ENCODE assay signal across 8 cellular contexts in the genomic region with DNA sequence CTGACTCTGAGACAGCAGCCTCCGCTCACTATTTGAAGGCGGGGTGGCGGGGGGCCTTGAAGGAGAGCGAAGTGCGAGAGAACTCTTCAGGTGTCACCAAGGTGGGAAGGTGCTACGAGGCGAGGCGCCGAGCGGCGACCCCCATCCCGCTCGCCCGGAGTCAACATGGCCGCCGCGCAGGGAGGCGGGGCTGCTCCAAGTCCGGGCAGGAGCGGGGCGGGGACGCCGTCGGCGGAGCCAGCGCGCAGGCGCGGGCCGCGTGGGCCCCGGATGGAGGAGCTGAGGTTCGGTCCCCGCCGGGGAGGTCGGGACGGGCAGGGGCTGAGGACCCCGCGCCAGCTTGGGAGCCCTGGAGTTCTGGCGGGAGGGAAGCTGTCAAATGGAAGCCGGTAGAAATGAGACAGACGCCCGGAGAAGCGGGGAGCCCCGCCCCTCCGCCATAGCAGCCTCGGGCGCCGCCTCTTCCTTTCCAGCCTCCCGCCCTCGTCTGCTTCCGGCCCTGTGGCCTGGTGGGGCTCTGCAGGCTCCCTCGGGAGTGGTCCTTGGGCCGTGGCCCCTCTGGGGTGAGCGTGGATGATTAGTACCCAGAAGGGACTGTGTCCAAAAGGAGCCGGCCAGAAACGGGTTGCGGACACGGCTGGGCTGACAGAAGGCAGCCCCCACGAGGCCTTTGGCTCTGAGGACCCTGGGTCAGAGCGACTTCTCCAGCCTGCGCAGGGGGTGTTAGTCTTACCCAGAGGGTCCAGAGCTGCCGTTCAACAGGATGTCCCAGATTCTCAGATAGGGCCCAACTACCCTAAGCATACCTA. TPM values are rescaled to one million over a fixed set of nuclear protein-coding genes. Genes with fewer than 3 reads are reported as not detected.
DNase-seq lines count a peak whose midpoint lies in the region; ATAC-seq and TF ChIP-seq lines count a peak whose summit lies in the region.

Gene PIGV (plus strand): TSS at position 245 of the 809 bp plus-strand sequence. CDS start 2,866 bp downstream, outside the sequence.

- intact Hi-C loops in esophagus squamous epithelium (cut with DNase I) = loop anchor here (2.0 to 10.0 kb wide), 3 partner anchors 96 to 283 kb away; no protein-coding TSS in a partner anchor

- H3K27ac ChIP-seq in esophagus squamous epithelium = peak within 1 kb of the TSS; percentile 98 to 100 (median 98)

- H3K36me3 ChIP-seq in esophagus squamous epithelium = peaks cover 0 to 24% (median 0%) of the 10 kb centered on the region in 3 donors

- peak within 1 kb of the TSS; percentile 59 to 92 (median 78) for H3K4me3 ChIP-seq in esophagus squamous epithelium

- DNase-seq in DMS153 treated with DMSO at 0.1 percent for 48 hours (lab: John Stamatoyannopoulos, UW; ENCODE audit: unreplicated experiment) (peak; percentile 97), KBM-7 (peak; percentile 90), esophagus squamous epithelium (lab: John Stamatoyannopoulos, UW) (peak; percentile 28), naive B cell (peak; percentile 89)
- DNase-seq in activated T-cell treated with anti-CD3 and anti-CD28 coated beads, Interleukin-2, amount 50 U/mL, for 4 hours = peak; percentile 85

- peaks cover 28 to 64% (median 38%) of the 10 kb centered on the region in 3 donors for H3K4me1 ChIP-seq in esophagus squamous epithelium

- H3K27me3 ChIP-seq in esophagus squamous epithelium = no peaks in the 10 kb centered on the region

- peak in 2 of 4 donors; percentile 54 to 73 for TF ChIP-seq POLR2A in esophagus squamous epithelium (IDR thresholded peaks at IDR 0.05)

- peak within 1 kb of the TSS; percentile 98 to 99 (median 99) for H3K27ac Mint-ChIP-seq in naive B cell
- peak within 1 kb of the TSS; percentile 99 for H3K27ac Mint-ChIP-seq in stimulated activated memory B cell treated with anti-CD40 and anti-IgM and Interleukin-4, amounts not matched to agents 10 μg/mL and 1 μg/mL and 100 μg/mL, for 72 hours

- peaks cover 8% of the 10 kb centered on the region for H3K36me3 Mint-ChIP-seq in activated T-cell treated with anti-CD3 and anti-CD28 coated beads, Interleukin-2, amount 50 U/mL, for 4 hours (ENCODE audit: insufficient read depth)
- peaks cover 5 to 7% of the 10 kb centered on the region in 2 donors for H3K36me3 Mint-ChIP-seq in naive B cell
- peaks cover 15% of the 10 kb centered on the region for H3K36me3 Mint-ChIP-seq in stimulated activated memory B cell treated with anti-CD40 and anti-IgM and Interleukin-4, amounts not matched to agents 10 μg/mL and 1 μg/mL and 100 μg/mL, for 72 hours

- no peaks in the 10 kb centered on the region for H3K9me3 ChIP-seq in esophagus squamous epithelium

- H3K4me1 Mint-ChIP-seq in activated T-cell treated with anti-CD3 and anti-CD28 coated beads, Interleukin-2, amount 50 U/mL, for 4 hours (ENCODE audit: low read depth) = peaks cover 74% of the 10 kb centered on the region
- peaks cover 42 to 50% (median 45%) of the 10 kb centered on the region in 3 donors for H3K4me1 Mint-ChIP-seq in naive B cell
- peaks cover 60% of the 10 kb centered on the region for H3K4me1 Mint-ChIP-seq in stimulated activated memory B cell treated with anti-CD40 and anti-IgM and Interleukin-4, amounts not matched to agents 10 μg/mL and 1 μg/mL and 100 μg/mL, for 72 hours

- peak within 1 kb of the TSS; percentile 99 for H3K4me3 Mint-ChIP-seq in activated T-cell treated with anti-CD3 and anti-CD28 coated beads, Interleukin-2, amount 50 U/mL, for 4 hours
- peak within 1 kb of the TSS; percentile 83 to 99 (median 99) for H3K4me3 Mint-ChIP-seq in naive B cell
- H3K4me3 Mint-ChIP-seq in stimulated activated memory B cell treated with anti-CD40 and anti-IgM and Interleukin-4, amounts not matched to agents 10 μg/mL and 1 μg/mL and 100 μg/mL, for 72 hours = peak within 1 kb of the TSS; percentile 98

- WGBS in esophagus squamous epithelium, 2 donors = 0% methylated on average over 24 of the region's 63 CpGs; no CpG with 5 or more reads in 1 of the 2 donors

- ATAC-seq in GM21576 (IDR thresholded peaks at IDR 0.05; ENCODE audit: unreplicated experiment) (peak; percentile 50), naive B cell (ENCODE audit: low read depth in 2 of 2) (peak; percentile 76 to 81)
- ATAC-seq in activated T-cell treated with anti-CD3 and anti-CD28 coated beads, Interleukin-2, amount 50 U/mL, for 4 hours = peak; percentile 66 to 73
- peak; percentile 88 for ATAC-seq in stimulated activated memory B cell treated with anti-CD40 and anti-IgM and Interleukin-4, amounts not matched to agents 10 μg/mL and 1 μg/mL and 100 μg/mL, for 72 hours

- no peaks in the 10 kb centered on the region for H3K27me3 Mint-ChIP-seq in activated T-cell treated with anti-CD3 and anti-CD28 coated beads, Interleukin-2, amount 50 U/mL, for 4 hours (ENCODE audit: low read depth)
- no peaks in the 10 kb centered on the region for H3K27me3 Mint-ChIP-seq in naive B cell
- H3K27me3 Mint-ChIP-seq in stimulated activated memory B cell treated with anti-CD40 and anti-IgM and Interleukin-4, amounts not matched to agents 10 μg/mL and 1 μg/mL and 100 μg/mL, for 72 hours = no peaks in the 10 kb centered on the region

- peak in 5 of 6 experiments; percentile 15 to 59 (median 46) for TF ChIP-seq CTCF in esophagus squamous epithelium (IDR thresholded peaks at IDR 0.05)

- H3K9me3 Mint-ChIP-seq in activated T-cell treated with anti-CD3 and anti-CD28 coated beads, Interleukin-2, amount 50 U/mL, for 4 hours = no peaks in the 10 kb centered on the region
- H3K9me3 Mint-ChIP-seq in naive B cell = peaks cover 0 to 1% (median 0%) of the 10 kb centered on the region in 7 donors
- no peaks in the 10 kb centered on the region for H3K9me3 Mint-ChIP-seq in stimulated activated memory B cell treated with anti-CD40 and anti-IgM and Interleukin-4, amounts not matched to agents 10 μg/mL and 1 μg/mL and 100 μg/mL, for 72 hours

- in situ Hi-C loops in KBM-7 (cut with MboI; ENCODE audit: low pct_unique_long_range_greater_than_20kb, low sequenced_read_pairs) = no loop called here

TF ChIP-seq in PFSK-1, 5 proteins besides CTCF, POLR2A, EP300 and RAD21:
- TF ChIP-seq POLR2AphosphoS5 (IDR thresholded peaks at IDR 0.05; ENCODE audit: low read depth, low read length) (peak; percentile 85), REST (IDR thresholded peaks at IDR 0.05; ENCODE audit: insufficient read depth in 1 of 2, low read depth in 2 of 2, low read length in 2 of 2) (0 out of 4 replicates have a peak, but pooled peaks of 1 of the 2 experiments have one; percentile 31), TAF1 (IDR thresholded peaks at IDR 0.05; ENCODE audit: borderline replicate concordance, insufficient read depth, low read length) (peak; percentile 84; the same call in 1 of the 2 replicates), FOXP2 (optimal IDR thresholded peaks at IDR 0.05; ENCODE audit: borderline replicate concordance, extremely low read depth, extremely low read length, insufficient read depth) (no peak), SIN3A (IDR thresholded peaks at IDR 0.05; ENCODE audit: borderline replicate concordance, insufficient read depth, low read length) (no peak)

RNA-seq across cellular contexts. Expression of gene PIGV, which starts in this region (rescaled TPM):
- 3.0 TPM for polyA plus RNA-seq in PFSK-1 (2012; ENCODE audit: insufficient read length, low read depth)
- 10 to 100 TPM in 2 of 3 donors, 1 to 10 TPM in 1; 8.4 to 11.2 (median 10.4) TPM for total RNA-seq in activated T-cell treated with anti-CD3 and anti-CD28 coated beads, Interleukin-2, amount 50 U/mL, for 4 hours
- total RNA-seq in esophagus squamous epithelium = 10 to 100 TPM in 3 of 4 donors, 1 to 10 TPM in 1; 9.9 to 20.9 (median 13.1) TPM
- polyA plus RNA-seq in naive B cell (ENCODE audit: low read depth in 6 of 6) = 10 to 100 TPM in 4 of 6 donors, 1 to 10 TPM in 2; 7.8 to 14.2 (median 10.8) TPM

Comparison
In these comparisons a context has a peak if more than half of its experiments do, and no peak if none do; other contexts are left out.
1. Peak in every context shown above with its lines: DNase-seq, ATAC-seq, H3K4me3 ChIP-seq and H3K27ac ChIP-seq.
2. DNase-seq: peak in every context shown above with its lines; median percentile 97 in DMS153 treated with DMSO at 0.1 percent for 48 hours; 90 in KBM-7; 89 in naive B cell; 85 in activated T-cell treated with anti-CD3 and anti-CD28 coated beads, Interleukin-2, amount 50 U/mL, for 4 hours; 28 in esophagus squamous epithelium.